30 cellular contexts compared by ENCODE assay signal in genomic region chr17:8021565-8022357, GRCh38. TPM values are rescaled to one million over a fixed set of nuclear protein-coding genes. Genes with fewer than 3 reads are reported as not detected.
"Had no signal": no experiment of that assay in that cellular context is flagged by ENCODE, and none has a peak within 500 bp of the region (broad histone marks: within the 10 kb centered on the region; RNA-seq: fewer than 3 reads in every experiment).

No MANE protein-coding gene starts in this region.

- H3K27me3 ChIP-seq: ascending aorta, breast epithelium, pancreas, right lobe of liver, upper lobe of left lung had no signal

- H3K27ac ChIP-seq: adrenal gland, ascending aorta, breast epithelium, coronary artery, epithelial cell of prostate, left ventricle myocardium inferior, pancreas, right lobe of liver had no signal

- H3K4me3 ChIP-seq: adrenal gland, ascending aorta, breast epithelium, coronary artery, heart left ventricle, left ventricle myocardium inferior, pancreas, right lobe of liver, smooth muscle cell, upper lobe of left lung had no signal

- H3K27ac Mint-ChIP-seq: activated B cell treated with CpG ODN at 0.5 μM for 24 hours; activated CD4-positive, alpha-beta T cell treated with anti-CD3 and anti-CD28 coated beads for 36 hours; activated naive CD8-positive, alpha-beta T cell; activated T-helper 1 cell treated with anti-CD3 and anti-CD28 coated beads, Interleukin-12 subunit alpha, Interleukin-12 subunit beta, Interleukin-2, Interleukin-4 antibody, amounts not matched to agents 30 ng/mL and 10 ng/mL and 1 ng/mL, durations not matched to agents 14 hours and 24 hours and 36 hours; endodermal cell; natural killer cell treated with Interleukin-12 subunit alpha and Interleukin-12 subunit beta and Interleukin-15 and Interleukin-18, amount 100 ng/mL, for 72 hours; stimulated activated naive B cell treated with anti-CD40 and anti-IgM and Interleukin-4, amounts not matched to agents 10 μg/mL and 1 μg/mL and 100 μg/mL, for 72 hours; T-helper 17 cell had no signal

- DNase-seq: activated B cell treated with CpG ODN at 0.5 μM for 24 hours; activated CD4-positive, alpha-beta T cell treated with anti-CD3 and anti-CD28 coated beads for 36 hours; activated CD4-positive, alpha-beta T cell treated with anti-CD3 and anti-CD28 coated beads, Interleukin-2, amount 50 U/mL, for 48 hours; activated naive CD4-positive, alpha-beta T cell; cerebellar nuclear complex; endodermal cell; heart left ventricle; left ventricle myocardium inferior; pancreas; stimulated activated CD4-positive, alpha-beta T cell treated with anti-CD3 and anti-CD28 coated beads, Interleukin-2, amount 100 ng/mL, for 48 hours; stimulated activated CD8-positive, alpha-beta memory T cell treated with anti-CD3 and anti-CD28 coated beads, Interleukin-4, amount 100 ng/mL, for 48 hours; stimulated activated naive B cell treated with anti-CD40 and anti-IgM and Interleukin-4, amounts not matched to agents 10 μg/mL and 1 μg/mL and 100 μg/mL, for 72 hours; SW 1271; T-helper 17 cell; upper lobe of left lung had no signal

- H3K4me1 ChIP-seq: ascending aorta had no signal

- H3K9me3 Mint-ChIP-seq: activated B cell treated with CpG ODN at 0.5 μM for 24 hours; activated T-helper 1 cell treated with anti-CD3 and anti-CD28 coated beads, Interleukin-12 subunit alpha, Interleukin-12 subunit beta, Interleukin-2, Interleukin-4 antibody, amounts not matched to agents 30 ng/mL and 10 ng/mL and 1 ng/mL, durations not matched to agents 14 hours and 24 hours and 36 hours; endodermal cell; natural killer cell treated with Interleukin-12 subunit alpha and Interleukin-12 subunit beta and Interleukin-15 and Interleukin-18, amount 100 ng/mL, for 72 hours; stimulated activated naive B cell treated with anti-CD40 and anti-IgM and Interleukin-4, amounts not matched to agents 10 μg/mL and 1 μg/mL and 100 μg/mL, for 72 hours had no signal

- ATAC-seq: activated CD4-positive, alpha-beta T cell treated with anti-CD3 and anti-CD28 coated beads for 36 hours; pancreas; stimulated activated naive B cell treated with anti-CD40 and anti-IgM and Interleukin-4, amounts not matched to agents 10 μg/mL and 1 μg/mL and 100 μg/mL, for 72 hours; T-helper 17 cell had no signal

- H3K36me3 Mint-ChIP-seq: activated naive CD8-positive, alpha-beta T cell; natural killer cell treated with Interleukin-12 subunit alpha and Interleukin-12 subunit beta and Interleukin-15 and Interleukin-18, amount 100 ng/mL, for 72 hours; stimulated activated naive B cell treated with anti-CD40 and anti-IgM and Interleukin-4, amounts not matched to agents 10 μg/mL and 1 μg/mL and 100 μg/mL, for 72 hours had no signal

- FAIRE-seq: pancreas had no signal

- H3K36me3 ChIP-seq: adrenal gland, ascending aorta, breast epithelium, heart left ventricle, left ventricle myocardium inferior, pancreas, right lobe of liver, upper lobe of left lung had no signal

- H3K9me3 ChIP-seq: adrenal gland, ascending aorta, breast epithelium, heart left ventricle, left ventricle myocardium inferior, pancreas, right lobe of liver, upper lobe of left lung had no signal

- H3K4me2 ChIP-seq: smooth muscle cell had no signal

- H3K4me3 Mint-ChIP-seq: activated B cell treated with CpG ODN at 0.5 μM for 24 hours; activated CD4-positive, alpha-beta T cell treated with anti-CD3 and anti-CD28 coated beads for 36 hours; activated naive CD8-positive, alpha-beta T cell; activated T-helper 1 cell treated with anti-CD3 and anti-CD28 coated beads, Interleukin-12 subunit alpha, Interleukin-12 subunit beta, Interleukin-2, Interleukin-4 antibody, amounts not matched to agents 30 ng/mL and 10 ng/mL and 1 ng/mL, durations not matched to agents 14 hours and 24 hours and 36 hours; endodermal cell; natural killer cell treated with Interleukin-12 subunit alpha and Interleukin-12 subunit beta and Interleukin-15 and Interleukin-18, amount 100 ng/mL, for 72 hours; stimulated activated naive B cell treated with anti-CD40 and anti-IgM and Interleukin-4, amounts not matched to agents 10 μg/mL and 1 μg/mL and 100 μg/mL, for 72 hours; T-helper 17 cell had no signal

RNA-seq across cellular contexts. Expression of gene ALOX15B, which starts 17.1 kb away (rescaled TPM):
- total RNA-seq: activated B cell treated with CpG ODN at 0.5 μM for 24 hours; activated T-helper 1 cell treated with anti-CD3 and anti-CD28 coated beads, Interleukin-12 subunit alpha, Interleukin-12 subunit beta, Interleukin-2, Interleukin-4 antibody, amounts not matched to agents 30 ng/mL and 10 ng/mL and 1 ng/mL, durations not matched to agents 14 hours and 24 hours and 36 hours; endodermal cell; fibroblast of villous mesenchyme; left ventricle myocardium inferior; lung microvascular endothelial cell; natural killer cell treated with Interleukin-12 subunit alpha and Interleukin-12 subunit beta and Interleukin-15 and Interleukin-18, amount 100 ng/mL, for 72 hours; pulmonary artery endothelial cell; T-helper 17 cell had no signal

RNA-seq across cellular contexts. Expression of gene GUCY2D, which starts 19.3 kb away (rescaled TPM):
- total RNA-seq: activated B cell treated with CpG ODN at 0.5 μM for 24 hours; activated CD4-positive, alpha-beta T cell treated with anti-CD3 and anti-CD28 coated beads for 36 hours; activated T-helper 1 cell treated with anti-CD3 and anti-CD28 coated beads, Interleukin-12 subunit alpha, Interleukin-12 subunit beta, Interleukin-2, Interleukin-4 antibody, amounts not matched to agents 30 ng/mL and 10 ng/mL and 1 ng/mL, durations not matched to agents 14 hours and 24 hours and 36 hours; adrenal gland; ascending aorta; fibroblast of villous mesenchyme; heart left ventricle; kidney epithelial cell; left ventricle myocardium inferior; lung microvascular endothelial cell; natural killer cell treated with Interleukin-12 subunit alpha and Interleukin-12 subunit beta and Interleukin-15 and Interleukin-18, amount 100 ng/mL, for 72 hours; pulmonary artery endothelial cell; smooth muscle cell; subcutaneous adipose tissue had no signal
- polyA plus RNA-seq: adrenal gland had no signal
